In genomic region chr14:104718147-104718546, GRCh38 we compare ENCODE assay signal across 19 cellular contexts.
"Had no signal": no experiment of that assay in that cellular context is flagged by ENCODE, and none has a peak within 500 bp of the region (broad histone marks: within the 10 kb centered on the region; RNA-seq: fewer than 3 reads in every experiment).

No MANE protein-coding gene starts in this region.

- H3K27ac Mint-ChIP-seq: activated naive CD8-positive, alpha-beta T cell treated with anti-CD3 and anti-CD28 coated beads, Interleukin-2, amount 50 U/mL, for 24 hours had no signal

- ATAC-seq: activated naive CD8-positive, alpha-beta T cell treated with anti-CD3 and anti-CD28 coated beads, Interleukin-2, amount 50 U/mL, for 24 hours; naive thymus-derived CD8-positive, alpha-beta T cell; pancreas; SK-N-SH treated with all-trans-retinoic acid at 6 μM for 48 hours had no signal

- H3K4me1 ChIP-seq: pancreas, testis had no signal

- H3K4me3 ChIP-seq: coronary artery, pancreas, testis, upper lobe of left lung had no signal

- H3K4me3 Mint-ChIP-seq: activated naive CD8-positive, alpha-beta T cell treated with anti-CD3 and anti-CD28 coated beads, Interleukin-2, amount 50 U/mL, for 24 hours; central memory CD8-positive, alpha-beta T cell; naive thymus-derived CD8-positive, alpha-beta T cell had no signal

- DNase-seq: activated CD4-positive, alpha-beta T cell treated with anti-CD3 and anti-CD28 coated beads, Interleukin-2, amount 50 U/mL, for 48 hours; activated naive CD4-positive, alpha-beta T cell; activated naive CD8-positive, alpha-beta T cell treated with anti-CD3 and anti-CD28 coated beads, Interleukin-2, amount 50 U/mL, for 24 hours; anterior cingulate cortex; brain microvascular endothelial cell; erythroblast; foreskin melanocyte; kidney; mesenchymal stem cell; naive thymus-derived CD8-positive, alpha-beta T cell; pancreas; stimulated activated naive CD4-positive, alpha-beta T cell treated with Interleukin-2 at 50 U/mL for 16 hours; T-helper 1 cell; testis; WERI-Rb-1 had no signal

- H3K4me1 Mint-ChIP-seq: activated naive CD8-positive, alpha-beta T cell treated with anti-CD3 and anti-CD28 coated beads, Interleukin-2, amount 50 U/mL, for 24 hours; central memory CD8-positive, alpha-beta T cell had no signal

- H3K9me3 Mint-ChIP-seq: activated naive CD8-positive, alpha-beta T cell treated with anti-CD3 and anti-CD28 coated beads, Interleukin-2, amount 50 U/mL, for 24 hours; central memory CD8-positive, alpha-beta T cell; naive thymus-derived CD8-positive, alpha-beta T cell had no signal

- H3K27me3 Mint-ChIP-seq: activated naive CD8-positive, alpha-beta T cell treated with anti-CD3 and anti-CD28 coated beads, Interleukin-2, amount 50 U/mL, for 24 hours; central memory CD8-positive, alpha-beta T cell; naive thymus-derived CD8-positive, alpha-beta T cell had no signal

- H3K9me3 ChIP-seq: pancreas, testis, upper lobe of left lung had no signal

- H3K27me3 ChIP-seq: brain microvascular endothelial cell, pancreas, testis, upper lobe of left lung had no signal

- H3K27ac ChIP-seq: brain microvascular endothelial cell, pancreas, testis, upper lobe of left lung, WERI-Rb-1 had no signal
